In the genomic region with DNA sequence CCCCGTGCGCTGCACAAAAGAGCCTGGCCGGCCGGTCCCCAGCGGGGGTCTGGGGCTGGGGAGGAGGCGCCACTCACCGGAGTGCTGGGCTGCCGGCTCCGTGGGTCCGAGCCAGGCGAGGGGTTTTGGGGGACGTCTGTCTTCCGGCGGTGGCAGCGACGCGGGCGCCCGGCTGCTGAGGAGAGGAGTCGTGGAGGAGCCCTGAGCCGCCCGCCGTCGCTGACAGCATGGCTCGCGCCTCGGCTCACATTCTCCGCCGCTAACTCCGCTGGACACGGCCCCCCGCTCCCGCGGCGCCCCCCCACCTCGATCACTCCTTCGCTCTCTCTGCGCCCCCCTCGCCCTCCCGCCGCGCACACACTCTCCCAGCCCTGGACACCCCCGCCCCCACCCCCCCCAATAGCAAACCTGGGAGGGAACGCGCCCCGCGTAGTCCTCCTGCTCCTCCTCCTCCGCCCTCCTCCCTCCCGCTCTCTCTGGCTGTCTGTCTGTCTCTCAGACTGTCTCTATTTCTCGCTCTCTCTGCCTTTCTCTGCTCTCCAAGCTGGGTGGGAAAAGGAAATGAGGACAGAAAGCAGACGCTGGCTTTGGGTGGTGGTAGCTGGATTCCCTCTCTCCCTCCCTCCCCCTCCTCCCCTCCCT, we compare ENCODE assay signal across 8 cellular contexts. TPM values are rescaled to one million over a fixed set of nuclear protein-coding genes. Genes with fewer than 3 reads are reported as not detected.
DNase-seq lines count a peak whose midpoint lies in the region; ATAC-seq and TF ChIP-seq lines count a peak whose summit lies in the region.

No MANE protein-coding gene starts in this region.

- WGBS in mesenchymal stem cell, result 0% methylated on average over 12 of the region's 51 CpGs
- WGBS in thyroid gland, 2 donors, result 0 to 1% methylated on average over 6 to 21 of the region's 51 CpGs

- H3K36me3 ChIP-seq in BLaER1 (no peaks in the 10 kb centered on the region), HAP-1 (replicated peaks) (no peaks in the 10 kb centered on the region), mesenchymal stem cell (ENCODE audit: control insufficient read depth in 1 of 2, insufficient read depth in 2 of 2, low read depth in 1 of 2, low read length in 2 of 2) (no peaks in the 10 kb centered on the region), thyroid gland (no peaks in the 10 kb centered on the region)

- H3K4me2 ChIP-seq in BLaER1 (peak overlapping the region; percentile 100), mesenchymal stem cell (ENCODE audit: low read length, poor library complexity, severe bottlenecking) (peak overlapping the region; percentile 44)

- H3K9ac ChIP-seq in BLaER1, result peak overlapping the region; percentile 95
- peak overlapping the region; percentile 87 for H3K9ac ChIP-seq in mesenchymal stem cell (ENCODE audit: low read length)

- peaks cover 3% of the 10 kb centered on the region for H3K79me1 ChIP-seq in mesenchymal stem cell (replicated peaks; ENCODE audit: low read length, poor library complexity, severe bottlenecking)

- DNase-seq in HAP-1 (ENCODE audit: low spot score in 2 of 2), result peak in 1 of 2 experiments; percentile 58
- peak in 4 of 5 donors; percentile 22 to 32 (median 24) for DNase-seq in T-helper 1 cell
- no peak for DNase-seq in coronary artery (ENCODE audit: low spot score)
- DNase-seq in mesenchymal stem cell, result no peak
- no peak for DNase-seq in thyroid gland

- intact Hi-C loops in thyroid gland (cut with DNase I), result no loop called here

- no peak overlapping the region for H2AK5ac ChIP-seq in mesenchymal stem cell (ENCODE audit: low read length, severe bottlenecking)

- peaks cover 42% of the 10 kb centered on the region for H4K20me1 ChIP-seq in BLaER1

- H4K91ac ChIP-seq in mesenchymal stem cell (ENCODE audit: low read length), result peak overlapping the region; percentile 82

- no peak for TF ChIP-seq POLR2A in thyroid gland (IDR thresholded peaks at IDR 0.05)

- H3K4ac ChIP-seq in mesenchymal stem cell (ENCODE audit: low read depth in 1 of 2, low read length in 2 of 2), result peak overlapping the region; percentile 79 to 97

- peak overlapping the region; percentile 51 to 94 for H3K23ac ChIP-seq in mesenchymal stem cell (ENCODE audit: low read length in 2 of 2)

- peak overlapping the region in 1 of 2 experiments; percentile 35 for H2BK12ac ChIP-seq in mesenchymal stem cell (ENCODE audit: low read length in 2 of 2)

- peak overlapping the region; percentile 18 to 99 for H3K14ac ChIP-seq in mesenchymal stem cell (ENCODE audit: low read length in 2 of 2)

- H2BK120ac ChIP-seq in mesenchymal stem cell (ENCODE audit: low read depth, low read length), result peak overlapping the region; percentile 88

- H2BK5ac ChIP-seq in mesenchymal stem cell (ENCODE audit: low read depth, low read length, poor library complexity, severe bottlenecking), result peak overlapping the region; percentile 92

- peak overlapping the region; percentile 91 to 99 for H3K18ac ChIP-seq in mesenchymal stem cell (ENCODE audit: low read depth in 1 of 2, low read length in 2 of 2)

- ATAC-seq in GM21723 (IDR thresholded peaks at IDR 0.05; ENCODE audit: unreplicated experiment) (no peak), GM19467 (IDR thresholded peaks at IDR 0.05; ENCODE audit: unreplicated experiment) (no peak)

- H3K4me1 ChIP-seq in BLaER1 (peaks cover 79% of the 10 kb centered on the region), HAP-1 (no peaks in the 10 kb centered on the region), mesenchymal stem cell (ENCODE audit: control insufficient read depth, insufficient read depth, low read depth, low read length) (peaks cover 51% of the 10 kb centered on the region), thyroid gland (peaks cover 43 to 50% of the 10 kb centered on the region in 2 donors)

- peak overlapping the region; percentile 81 for H4K8ac ChIP-seq in mesenchymal stem cell (ENCODE audit: low read length)

- peak overlapping the region; percentile 95 for H2BK15ac ChIP-seq in mesenchymal stem cell (ENCODE audit: low read depth, poor library complexity, severe bottlenecking)

- no peak overlapping the region for H2AFZ ChIP-seq in mesenchymal stem cell (ENCODE audit: low read depth, low read length)

- H3K27ac ChIP-seq in BLaER1, result peak overlapping the region; percentile 94
- peak overlapping the region; percentile 95 to 98 for H3K27ac ChIP-seq in coronary artery
- H3K27ac ChIP-seq in mesenchymal stem cell (ENCODE audit: low read length, poor library complexity, severe bottlenecking), result peak overlapping the region; percentile 84
- H3K27ac ChIP-seq in thyroid gland, result peak overlapping the region; percentile 96 to 98 (median 97)

- in situ Hi-C loops in HAP-1 (cut with MboI; ENCODE audit: low sequenced_read_pairs), result no loop called here

- no peaks in the 10 kb centered on the region for H3K27me3 ChIP-seq in BLaER1
- H3K27me3 ChIP-seq in HAP-1 (ENCODE audit: low read depth), result no peaks in the 10 kb centered on the region
- H3K27me3 ChIP-seq in mesenchymal stem cell (ENCODE audit: control insufficient read depth in 1 of 2, insufficient read depth in 1 of 2, low read length in 2 of 2), result no peaks in the 10 kb centered on the region
- no peaks in the 10 kb centered on the region for H3K27me3 ChIP-seq in thyroid gland

- TF ChIP-seq CTCF in coronary artery (IDR thresholded peaks at IDR 0.05) (no peak), thyroid gland (IDR thresholded peaks at IDR 0.05) (no peak)

- H3K4me3 ChIP-seq in BLaER1, result peak overlapping the region; percentile 98
- peak overlapping the region; percentile 67 for H3K4me3 ChIP-seq in HAP-1
- peak overlapping the region; percentile 89 for H3K4me3 ChIP-seq in coronary artery
- peak overlapping the region; percentile 81 to 87 for H3K4me3 ChIP-seq in mesenchymal stem cell (ENCODE audit: insufficient read depth in 1 of 2, low read depth in 1 of 2, low read length in 2 of 2)
- H3K4me3 ChIP-seq in thyroid gland (replicated peaks in 1 of 3), result peak overlapping the region; percentile 72 to 95 (median 88)

- H3K9me3 ChIP-seq in BLaER1, result no peaks in the 10 kb centered on the region
- no peaks in the 10 kb centered on the region for H3K9me3 ChIP-seq in HAP-1
- no peaks in the 10 kb centered on the region for H3K9me3 ChIP-seq in mesenchymal stem cell (ENCODE audit: control insufficient read depth, low read length)
- H3K9me3 ChIP-seq in thyroid gland, result no peaks in the 10 kb centered on the region

RNA-seq across cellular contexts. Expression of gene AHDC1, which starts 0.5 kb away (rescaled TPM):
- polyA plus RNA-seq in mesenchymal stem cell (2013, experiment 1 of 2), result 27.0 TPM
- 24.1 TPM for polyA plus RNA-seq in mesenchymal stem cell (2013, experiment 2 of 2)
- 10 to 100 TPM; 25.5 to 91.4 (median 47.8) TPM for total RNA-seq in thyroid gland

RNA-seq across cellular contexts. Expression of gene FGR, which starts 31.5 kb away (rescaled TPM):
- polyA plus RNA-seq in mesenchymal stem cell (2013, experiment 1 of 2), result 0.04 TPM
- 0.03 TPM for polyA plus RNA-seq in mesenchymal stem cell (2013, experiment 2 of 2)
- 1 to 10 TPM; 4.6 to 7.1 (median 6.4) TPM for total RNA-seq in thyroid gland

Comparison
In these comparisons a context has a peak if more than half of its experiments do, and no peak if none do; other contexts are left out.
1. DNase-seq: peak in T-helper 1 cell (4 of 5); none in coronary artery (single experiment), mesenchymal stem cell (single experiment) and thyroid gland (0 of 2).
2. Peak in every context shown above with its lines, with median percentiles within 50 percentile points of each other: H3K27ac ChIP-seq and H3K4me3 ChIP-seq.